ENCODE assay signal across 8 cellular contexts in genomic region chr1:21335750-21336168, GRCh38. TPM values are rescaled to one million over a fixed set of nuclear protein-coding genes. Genes with fewer than 3 reads are reported as not detected.
DNase-seq lines count a peak whose midpoint lies in the region; ATAC-seq and TF ChIP-seq lines count a peak whose summit lies in the region.

No MANE protein-coding gene starts in this region.

- H3K9me3 ChIP-seq in OCI-LY3 (ENCODE audit: insufficient read depth, low read length): no peaks in the 10 kb centered on the region

- H4K20me1 ChIP-seq in OCI-LY3 (ENCODE audit: insufficient read depth, low read length): peaks cover 43% of the 10 kb centered on the region

- H3K4me2 ChIP-seq in OCI-LY3 (ENCODE audit: low read length): peak overlapping the region; percentile 98

- peaks cover 95% of the 10 kb centered on the region for H3K79me2 ChIP-seq in OCI-LY3 (ENCODE audit: low read length)

- H3K9me3 Mint-ChIP-seq in stimulated activated naive CD8-positive, alpha-beta T cell treated with anti-CD3 and anti-CD28 coated beads, Interleukin-15, amount 100 ng/mL, for 72 hours: no peaks in the 10 kb centered on the region

- peak overlapping the region; percentile 79 for H3K4me3 ChIP-seq in OCI-LY3 (ENCODE audit: low read length)
- H3K4me3 ChIP-seq in epithelial cell of esophagus (ENCODE audit: low read length): no peak overlapping the region

- peak; percentile 21 for DNase-seq in DMS53 (lab: John Stamatoyannopoulos, UW)
- DNase-seq in DMS53 treated with DMSO at 0.1 percent for 48 hours (lab: John Stamatoyannopoulos, UW; ENCODE audit: unreplicated experiment): no peak
- peak; percentile 78 for DNase-seq in epithelial cell of esophagus (ENCODE audit: low read depth)
- no peak for DNase-seq in stimulated activated naive CD8-positive, alpha-beta T cell treated with anti-CD3 and anti-CD28 coated beads, Interleukin-15, amount 100 ng/mL, for 72 hours
- DNase-seq in NCI-H526 (lab: John Stamatoyannopoulos, UW): no peak
- no peak for DNase-seq in HT-29 (ENCODE audit: low spot score)

- H2AFZ ChIP-seq in OCI-LY3 (ENCODE audit: low read depth, low read length): no peak overlapping the region

- no peaks in the 10 kb centered on the region for H3K27me3 ChIP-seq in OCI-LY3 (ENCODE audit: low read depth, low read length)

- ATAC-seq in stimulated activated naive CD8-positive, alpha-beta T cell treated with anti-CD3 and anti-CD28 coated beads, Interleukin-15, amount 100 ng/mL, for 72 hours: no peak
- ATAC-seq in GM21737 (IDR thresholded peaks at IDR 0.05; ENCODE audit: unreplicated experiment): no peak

- H3K4me3 Mint-ChIP-seq in stimulated activated naive CD8-positive, alpha-beta T cell treated with anti-CD3 and anti-CD28 coated beads, Interleukin-15, amount 100 ng/mL, for 72 hours: peak overlapping the region; percentile 83 to 91

- H3K36me3 ChIP-seq in OCI-LY3 (replicated peaks; ENCODE audit: low read depth, low read length): no peaks in the 10 kb centered on the region

- peaks cover 99% of the 10 kb centered on the region for H3K4me1 Mint-ChIP-seq in stimulated activated naive CD8-positive, alpha-beta T cell treated with anti-CD3 and anti-CD28 coated beads, Interleukin-15, amount 100 ng/mL, for 72 hours

- H3K27ac ChIP-seq in OCI-LY3 (ENCODE audit: low read length): no peak overlapping the region

- peak overlapping the region in 1 of 2 donors; percentile 80 for H3K27ac Mint-ChIP-seq in stimulated activated naive CD8-positive, alpha-beta T cell treated with anti-CD3 and anti-CD28 coated beads, Interleukin-15, amount 100 ng/mL, for 72 hours

- no peaks in the 10 kb centered on the region for H3K27me3 Mint-ChIP-seq in stimulated activated naive CD8-positive, alpha-beta T cell treated with anti-CD3 and anti-CD28 coated beads, Interleukin-15, amount 100 ng/mL, for 72 hours

- TF ChIP-seq CTCF in OCI-LY3 (IDR thresholded peaks at IDR 0.05; ENCODE audit: low read depth, low read length): no peak
- no peak for TF ChIP-seq CTCF in epithelial cell of esophagus (IDR thresholded peaks at IDR 0.05; ENCODE audit: insufficient read depth, low read depth, low read length, missing control alignments)

- peaks cover 24% of the 10 kb centered on the region for H3K4me1 ChIP-seq in OCI-LY3 (ENCODE audit: low read length)

- H3K9ac ChIP-seq in OCI-LY3 (ENCODE audit: low read length): no peak overlapping the region

RNA-seq across cellular contexts. Expression of gene ECE1, which starts 45.5 kb away (rescaled TPM):
- 71.6 and 77.6 TPM in 2 replicates for total RNA-seq in HT-29 (2014; rRNA removed; shearing (Covaris generic))

Comparison
In these comparisons a context has a peak if more than half of its experiments do, and no peak if none do; other contexts are left out.
1. DNase-seq: peak in DMS53 (single experiment) and epithelial cell of esophagus (single experiment); none in DMS53 treated with DMSO at 0.1 percent for 48 hours (single experiment), stimulated activated naive CD8-positive, alpha-beta T cell treated with anti-CD3 and anti-CD28 coated beads, Interleukin-15, amount 100 ng/mL, for 72 hours (0 of 2), NCI-H526 (0 of 2) and HT-29 (single experiment).